8 cellular contexts compared by ENCODE assay signal in the genomic region with DNA sequence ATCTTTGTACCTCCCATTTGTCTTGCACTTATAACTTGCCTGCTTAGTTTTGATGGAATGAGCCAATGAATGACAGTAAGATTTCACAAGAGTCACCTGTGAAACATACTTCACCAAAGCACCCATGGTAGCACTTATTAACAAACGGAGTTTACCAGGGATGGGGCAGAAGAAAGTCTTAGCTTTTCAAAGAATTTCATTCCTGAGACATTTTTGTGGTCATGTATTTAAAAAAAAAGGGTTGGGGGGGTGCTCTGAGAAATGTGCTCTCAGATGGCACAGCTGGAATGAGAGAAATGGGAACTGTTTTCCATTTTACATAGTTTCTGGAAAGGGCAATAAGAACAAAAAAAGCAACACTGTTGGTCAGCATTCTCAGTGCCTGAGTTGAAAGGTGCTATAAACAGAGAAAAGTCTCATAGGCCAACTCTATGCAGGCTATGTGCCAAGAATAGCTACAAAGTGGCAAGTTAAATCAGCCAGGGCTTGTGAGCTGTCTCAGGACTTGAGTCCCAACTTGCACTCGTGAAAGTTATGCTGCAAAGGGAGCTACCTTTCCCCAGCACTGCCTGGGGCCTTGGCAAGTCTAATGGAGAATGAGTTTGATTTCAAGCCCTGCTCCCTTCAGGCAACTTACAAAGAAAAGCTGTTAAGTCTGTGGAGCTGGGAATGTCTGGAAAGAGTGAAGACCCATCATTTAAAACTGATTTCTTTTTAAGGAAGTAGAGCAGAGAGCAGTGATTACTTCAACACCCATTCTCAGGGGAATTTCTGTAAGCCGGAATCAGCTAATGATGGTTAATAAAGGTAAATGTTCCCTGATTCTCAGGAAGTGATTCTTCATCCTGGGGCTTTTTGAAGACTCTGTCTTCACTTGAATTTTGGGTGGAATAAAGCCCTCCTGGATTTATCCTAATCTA.
DNase-seq lines count a peak whose midpoint lies in the region; ATAC-seq and TF ChIP-seq lines count a peak whose summit lies in the region.

No MANE protein-coding gene starts in this region.

- H3K27me3 Mint-ChIP-seq in WTC11 (ENCODE audit: low read depth) (no peaks in the 10 kb centered on the region), memory B cell (peaks cover 1% of the 10 kb centered on the region)

- H3K4me1 ChIP-seq in DOHH2 (ENCODE audit: control insufficient read depth, low read length) = peaks cover 94% of the 10 kb centered on the region
- peaks cover 0 to 7% of the 10 kb centered on the region in 2 donors for H3K4me1 ChIP-seq in left lung
- no peaks in the 10 kb centered on the region for H3K4me1 ChIP-seq in right lobe of liver

- DNase-seq in HFF-Myc (ENCODE audit: extremely low read depth, low read depth) (peak; percentile 42), WTC11 (ENCODE audit: low spot score) (no peak), memory B cell (ENCODE audit: low spot score in 2 of 2) (no peak), left lung (no peak), cortex of kidney (lab: John Stamatoyannopoulos, UW) (no peak), right lobe of liver (no peak), T-helper 1 cell (no peak)

- ATAC-seq in WTC11 = 0 out of 2 replicates have a peak, but pooled peaks have one; percentile 16
- ATAC-seq in memory B cell (ENCODE audit: low read depth) = peak; percentile 46
- no peak for ATAC-seq in left lung
- no peak for ATAC-seq in right lobe of liver

- peak overlapping the region; percentile 94 for H3K4me2 ChIP-seq in DOHH2 (ENCODE audit: low read length)

- POLR2A ChIA-PET in WTC11 (lab: Charles Lee) = no interaction called here

- no peaks in the 10 kb centered on the region for H4K20me1 ChIP-seq in DOHH2 (ENCODE audit: control insufficient read depth, insufficient read depth, low read depth, low read length)

- peaks cover 1% of the 10 kb centered on the region for H3K36me3 ChIP-seq in DOHH2 (ENCODE audit: control insufficient read depth, low read length)
- H3K36me3 ChIP-seq in left lung = no peaks in the 10 kb centered on the region
- H3K36me3 ChIP-seq in right lobe of liver = no peaks in the 10 kb centered on the region

- no peak for TF ChIP-seq POLR2A in right lobe of liver (IDR thresholded peaks at IDR 0.05)

- H3K4me3 Mint-ChIP-seq in WTC11 (no peak overlapping the region), memory B cell (peak overlapping the region; percentile 66)

- WGBS in right lobe of liver (ENCODE audit: insufficient coverage, low coverage, low lambda C conversion rate, missing lambda C conversion rate) = 33% methylated on average over 3 of the region's 3 CpGs

- peaks cover 66% of the 10 kb centered on the region for H3K79me2 ChIP-seq in DOHH2 (ENCODE audit: control insufficient read depth, low read length)

- H3K27me3 ChIP-seq in DOHH2 (ENCODE audit: control insufficient read depth, low read length) (no peaks in the 10 kb centered on the region), left lung (no peaks in the 10 kb centered on the region), right lobe of liver (no peaks in the 10 kb centered on the region)

- TF ChIP-seq CTCF in DOHH2 (IDR thresholded peaks at IDR 0.05; ENCODE audit: low read depth, low read length, poor library complexity, severe bottlenecking) = no peak
- no peak for TF ChIP-seq CTCF in HFF-Myc (IDR thresholded peaks at IDR 0.05; ENCODE audit: low read depth, low read length, missing control alignments)
- TF ChIP-seq CTCF in WTC11 (IDR thresholded peaks at IDR 0.05) = no peak
- no peak for TF ChIP-seq CTCF in left lung (IDR thresholded peaks at IDR 0.05)
- TF ChIP-seq CTCF in right lobe of liver (IDR thresholded peaks at IDR 0.05) = no peak

- H3K9me3 Mint-ChIP-seq in WTC11 = no peaks in the 10 kb centered on the region
- no peaks in the 10 kb centered on the region for H3K9me3 Mint-ChIP-seq in memory B cell

- H3K36me3 Mint-ChIP-seq in WTC11 (no peaks in the 10 kb centered on the region), memory B cell (no peaks in the 10 kb centered on the region)

- intact Hi-C loops in left lung (cut with DNase I) = no loop called here
- intact Hi-C loops in right lobe of liver (cut with DNase I) = no loop called here

- H3K4me1 Mint-ChIP-seq in WTC11 (no peaks in the 10 kb centered on the region), memory B cell (peaks cover 14% of the 10 kb centered on the region)

- H3K27ac ChIP-seq in DOHH2 (ENCODE audit: low read depth, low read length) (peak overlapping the region; percentile 96), left lung (peak overlapping the region in 1 of 2 donors; percentile 50), right lobe of liver (no peak overlapping the region)

- no peak overlapping the region; the same call in 1 of the 2 replicates for H3K27ac Mint-ChIP-seq in WTC11
- H3K27ac Mint-ChIP-seq in memory B cell = no peak overlapping the region

- H3K9me3 ChIP-seq in DOHH2 (ENCODE audit: control insufficient read depth, insufficient read depth, low read length) (no peaks in the 10 kb centered on the region), left lung (no peaks in the 10 kb centered on the region), right lobe of liver (no peaks in the 10 kb centered on the region)

- peak overlapping the region; percentile 71 for H3K4me3 ChIP-seq in DOHH2 (ENCODE audit: low read length)
- no peak overlapping the region for H3K4me3 ChIP-seq in HFF-Myc (replicated peaks; ENCODE audit: low read depth, low read length)
- H3K4me3 ChIP-seq in left lung = no peak overlapping the region
- H3K4me3 ChIP-seq in right lobe of liver = no peak overlapping the region

- CTCF ChIA-PET in WTC11 (lab: Charles Lee) = no interaction called here

- H3F3A ChIP-seq in DOHH2 (ENCODE audit: control insufficient read depth, insufficient read depth) = peaks cover 32% of the 10 kb centered on the region

- no peaks in the 10 kb centered on the region for H3K9me2 ChIP-seq in DOHH2 (replicated peaks; ENCODE audit: control insufficient read depth, low read length)

TF ChIP-seq in WTC11, 78 proteins besides CTCF, POLR2A, EP300 and RAD21:
- TF ChIP-seq ATF2 (CRISPR knock-in tag; IDR thresholded peaks at IDR 0.05; ENCODE audit: borderline replicate concordance, low read depth) (no peak), NFE2L1 (CRISPR knock-in tag; IDR thresholded peaks at IDR 0.05) (no peak)
- TF ChIP-seq, protein P1, sequence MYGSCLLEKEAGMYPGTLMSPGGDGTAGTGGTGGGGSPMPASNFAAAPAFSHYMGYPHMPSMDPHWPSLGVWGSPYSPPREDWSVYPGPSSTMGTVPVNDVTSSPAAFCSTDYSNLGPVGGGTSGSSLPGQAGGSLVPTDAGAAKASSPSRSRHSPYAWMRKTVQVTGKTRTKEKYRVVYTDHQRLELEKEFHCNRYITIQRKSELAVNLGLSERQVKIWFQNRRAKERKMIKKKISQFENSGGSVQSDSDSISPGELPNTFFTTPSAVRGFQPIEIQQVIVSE (CRISPR knock-in tag; IDR thresholded peaks at IDR 0.05; ENCODE audit: borderline replicate concordance) = no peak
- TF ChIP-seq, protein P2, sequence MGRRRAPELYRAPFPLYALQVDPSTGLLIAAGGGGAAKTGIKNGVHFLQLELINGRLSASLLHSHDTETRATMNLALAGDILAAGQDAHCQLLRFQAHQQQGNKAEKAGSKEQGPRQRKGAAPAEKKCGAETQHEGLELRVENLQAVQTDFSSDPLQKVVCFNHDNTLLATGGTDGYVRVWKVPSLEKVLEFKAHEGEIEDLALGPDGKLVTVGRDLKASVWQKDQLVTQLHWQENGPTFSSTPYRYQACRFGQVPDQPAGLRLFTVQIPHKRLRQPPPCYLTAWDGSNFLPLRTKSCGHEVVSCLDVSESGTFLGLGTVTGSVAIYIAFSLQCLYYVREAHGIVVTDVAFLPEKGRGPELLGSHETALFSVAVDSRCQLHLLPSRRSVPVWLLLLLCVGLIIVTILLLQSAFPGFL (CRISPR knock-in tag; IDR thresholded peaks at IDR 0.05; ENCODE audit: borderline replicate concordance) = no peak

Comparison
In these comparisons a context has a peak if more than half of its experiments do, and no peak if none do; other contexts are left out.
1. ATAC-seq: peak in WTC11 (single experiment) and memory B cell (single experiment); none in left lung (single experiment) and right lobe of liver (0 of 4).